Comparison of ENCODE assay signal across 1 cellular context in the genomic region with DNA sequence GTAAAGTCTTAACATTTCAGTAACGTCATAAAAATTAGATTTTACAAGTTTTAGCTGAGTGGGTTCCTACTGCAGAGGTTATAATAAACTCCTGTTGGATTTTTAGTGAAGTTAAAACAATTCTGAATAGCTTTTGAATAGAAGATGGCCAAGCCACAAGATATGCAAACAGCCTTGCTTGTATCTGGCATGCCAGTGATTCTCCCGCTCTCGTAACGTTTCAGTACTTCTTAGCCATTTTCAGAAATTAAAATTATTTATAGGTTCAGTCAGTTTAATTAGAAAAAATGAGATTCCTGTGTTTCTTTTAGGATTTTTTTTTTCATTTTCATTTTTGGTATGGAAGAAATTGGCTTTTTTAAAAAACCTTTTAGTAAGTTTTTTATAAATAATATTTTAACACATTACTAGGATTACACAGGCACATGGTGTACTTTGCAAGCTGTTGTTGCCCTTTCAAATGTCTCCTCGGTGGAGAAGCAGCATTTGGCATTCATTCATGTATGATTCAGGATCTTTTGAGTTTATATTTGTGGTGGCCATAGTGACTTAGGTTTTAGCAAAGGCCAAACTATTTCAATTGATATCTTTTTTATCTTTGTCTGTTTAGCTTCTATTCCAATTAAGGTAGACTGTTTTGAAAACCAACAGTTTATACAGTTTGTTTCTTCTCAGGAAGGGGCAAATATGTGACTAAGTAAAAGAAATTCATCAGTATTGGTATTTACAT.
TF ChIP-seq lines count a peak whose summit lies in the region.

No MANE protein-coding gene starts in this region.

TF ChIP-seq in WTC11, 78 proteins besides CTCF, POLR2A, EP300 and RAD21 (continued from another document):
- TF ChIP-seq, protein P1, sequence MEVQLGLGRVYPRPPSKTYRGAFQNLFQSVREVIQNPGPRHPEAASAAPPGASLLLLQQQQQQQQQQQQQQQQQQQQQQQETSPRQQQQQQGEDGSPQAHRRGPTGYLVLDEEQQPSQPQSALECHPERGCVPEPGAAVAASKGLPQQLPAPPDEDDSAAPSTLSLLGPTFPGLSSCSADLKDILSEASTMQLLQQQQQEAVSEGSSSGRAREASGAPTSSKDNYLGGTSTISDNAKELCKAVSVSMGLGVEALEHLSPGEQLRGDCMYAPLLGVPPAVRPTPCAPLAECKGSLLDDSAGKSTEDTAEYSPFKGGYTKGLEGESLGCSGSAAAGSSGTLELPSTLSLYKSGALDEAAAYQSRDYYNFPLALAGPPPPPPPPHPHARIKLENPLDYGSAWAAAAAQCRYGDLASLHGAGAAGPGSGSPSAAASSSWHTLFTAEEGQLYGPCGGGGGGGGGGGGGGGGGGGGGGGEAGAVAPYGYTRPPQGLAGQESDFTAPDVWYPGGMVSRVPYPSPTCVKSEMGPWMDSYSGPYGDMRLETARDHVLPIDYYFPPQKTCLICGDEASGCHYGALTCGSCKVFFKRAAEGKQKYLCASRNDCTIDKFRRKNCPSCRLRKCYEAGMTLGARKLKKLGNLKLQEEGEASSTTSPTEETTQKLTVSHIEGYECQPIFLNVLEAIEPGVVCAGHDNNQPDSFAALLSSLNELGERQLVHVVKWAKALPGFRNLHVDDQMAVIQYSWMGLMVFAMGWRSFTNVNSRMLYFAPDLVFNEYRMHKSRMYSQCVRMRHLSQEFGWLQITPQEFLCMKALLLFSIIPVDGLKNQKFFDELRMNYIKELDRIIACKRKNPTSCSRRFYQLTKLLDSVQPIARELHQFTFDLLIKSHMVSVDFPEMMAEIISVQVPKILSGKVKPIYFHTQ (CRISPR knock-in tag; IDR thresholded peaks at IDR 0.05): no peak
- TF ChIP-seq OVOL2 (CRISPR knock-in tag; IDR thresholded peaks at IDR 0.05; ENCODE audit: borderline replicate concordance) (no peak), GTF2I (CRISPR knock-in tag; conservative IDR thresholded peaks at IDR 0.05) (no peak), SMAD3 (CRISPR knock-in tag; IDR thresholded peaks at IDR 0.05; ENCODE audit: borderline replicate concordance) (no peak), GABPB1 (CRISPR knock-in tag; IDR thresholded peaks at IDR 0.05) (no peak), NFYB (CRISPR knock-in tag; conservative IDR thresholded peaks at IDR 0.05; ENCODE audit: low read depth) (no peak), HMGA2 (CRISPR knock-in tag; IDR thresholded peaks at IDR 0.05) (no peak), ZNF219 (CRISPR knock-in tag; IDR thresholded peaks at IDR 0.05; ENCODE audit: borderline replicate concordance) (no peak), FOXP1 (CRISPR knock-in tag; IDR thresholded peaks at IDR 0.05; ENCODE audit: borderline replicate concordance) (no peak), ZNF317 (CRISPR knock-in tag; IDR thresholded peaks at IDR 0.05; ENCODE audit: borderline replicate concordance, low read depth) (no peak), ZNF232 (CRISPR knock-in tag; IDR thresholded peaks at IDR 0.05) (no peak), NFATC4 (CRISPR knock-in tag; IDR thresholded peaks at IDR 0.05) (no peak), TEAD4 (CRISPR knock-in tag; IDR thresholded peaks at IDR 0.05) (no peak), JUN (CRISPR knock-in tag; IDR thresholded peaks at IDR 0.05) (no peak)
- TF ChIP-seq, protein P2, sequence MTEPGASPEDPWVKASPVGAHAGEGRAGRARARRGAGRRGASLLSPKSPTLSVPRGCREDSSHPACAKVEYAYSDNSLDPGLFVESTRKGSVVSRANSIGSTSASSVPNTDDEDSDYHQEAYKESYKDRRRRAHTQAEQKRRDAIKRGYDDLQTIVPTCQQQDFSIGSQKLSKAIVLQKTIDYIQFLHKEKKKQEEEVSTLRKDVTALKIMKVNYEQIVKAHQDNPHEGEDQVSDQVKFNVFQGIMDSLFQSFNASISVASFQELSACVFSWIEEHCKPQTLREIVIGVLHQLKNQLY (CRISPR knock-in tag; IDR thresholded peaks at IDR 0.05): no peak
- TF ChIP-seq, protein P3, sequence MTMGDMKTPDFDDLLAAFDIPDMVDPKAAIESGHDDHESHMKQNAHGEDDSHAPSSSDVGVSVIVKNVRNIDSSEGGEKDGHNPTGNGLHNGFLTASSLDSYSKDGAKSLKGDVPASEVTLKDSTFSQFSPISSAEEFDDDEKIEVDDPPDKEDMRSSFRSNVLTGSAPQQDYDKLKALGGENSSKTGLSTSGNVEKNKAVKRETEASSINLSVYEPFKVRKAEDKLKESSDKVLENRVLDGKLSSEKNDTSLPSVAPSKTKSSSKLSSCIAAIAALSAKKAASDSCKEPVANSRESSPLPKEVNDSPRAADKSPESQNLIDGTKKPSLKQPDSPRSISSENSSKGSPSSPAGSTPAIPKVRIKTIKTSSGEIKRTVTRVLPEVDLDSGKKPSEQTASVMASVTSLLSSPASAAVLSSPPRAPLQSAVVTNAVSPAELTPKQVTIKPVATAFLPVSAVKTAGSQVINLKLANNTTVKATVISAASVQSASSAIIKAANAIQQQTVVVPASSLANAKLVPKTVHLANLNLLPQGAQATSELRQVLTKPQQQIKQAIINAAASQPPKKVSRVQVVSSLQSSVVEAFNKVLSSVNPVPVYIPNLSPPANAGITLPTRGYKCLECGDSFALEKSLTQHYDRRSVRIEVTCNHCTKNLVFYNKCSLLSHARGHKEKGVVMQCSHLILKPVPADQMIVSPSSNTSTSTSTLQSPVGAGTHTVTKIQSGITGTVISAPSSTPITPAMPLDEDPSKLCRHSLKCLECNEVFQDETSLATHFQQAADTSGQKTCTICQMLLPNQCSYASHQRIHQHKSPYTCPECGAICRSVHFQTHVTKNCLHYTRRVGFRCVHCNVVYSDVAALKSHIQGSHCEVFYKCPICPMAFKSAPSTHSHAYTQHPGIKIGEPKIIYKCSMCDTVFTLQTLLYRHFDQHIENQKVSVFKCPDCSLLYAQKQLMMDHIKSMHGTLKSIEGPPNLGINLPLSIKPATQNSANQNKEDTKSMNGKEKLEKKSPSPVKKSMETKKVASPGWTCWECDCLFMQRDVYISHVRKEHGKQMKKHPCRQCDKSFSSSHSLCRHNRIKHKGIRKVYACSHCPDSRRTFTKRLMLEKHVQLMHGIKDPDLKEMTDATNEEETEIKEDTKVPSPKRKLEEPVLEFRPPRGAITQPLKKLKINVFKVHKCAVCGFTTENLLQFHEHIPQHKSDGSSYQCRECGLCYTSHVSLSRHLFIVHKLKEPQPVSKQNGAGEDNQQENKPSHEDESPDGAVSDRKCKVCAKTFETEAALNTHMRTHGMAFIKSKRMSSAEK (CRISPR knock-in tag; IDR thresholded peaks at IDR 0.05; ENCODE audit: borderline replicate concordance): no peak
- TF ChIP-seq, protein P4, sequence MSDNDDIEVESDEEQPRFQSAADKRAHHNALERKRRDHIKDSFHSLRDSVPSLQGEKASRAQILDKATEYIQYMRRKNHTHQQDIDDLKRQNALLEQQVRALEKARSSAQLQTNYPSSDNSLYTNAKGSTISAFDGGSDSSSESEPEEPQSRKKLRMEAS (CRISPR knock-in tag; IDR thresholded peaks at IDR 0.05): no peak
- TF ChIP-seq, protein P5, sequence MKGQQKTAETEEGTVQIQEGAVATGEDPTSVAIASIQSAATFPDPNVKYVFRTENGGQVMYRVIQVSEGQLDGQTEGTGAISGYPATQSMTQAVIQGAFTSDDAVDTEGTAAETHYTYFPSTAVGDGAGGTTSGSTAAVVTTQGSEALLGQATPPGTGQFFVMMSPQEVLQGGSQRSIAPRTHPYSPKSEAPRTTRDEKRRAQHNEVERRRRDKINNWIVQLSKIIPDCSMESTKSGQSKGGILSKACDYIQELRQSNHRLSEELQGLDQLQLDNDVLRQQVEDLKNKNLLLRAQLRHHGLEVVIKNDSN (CRISPR knock-in tag; IDR thresholded peaks at IDR 0.05): no peak
- TF ChIP-seq, protein P6, sequence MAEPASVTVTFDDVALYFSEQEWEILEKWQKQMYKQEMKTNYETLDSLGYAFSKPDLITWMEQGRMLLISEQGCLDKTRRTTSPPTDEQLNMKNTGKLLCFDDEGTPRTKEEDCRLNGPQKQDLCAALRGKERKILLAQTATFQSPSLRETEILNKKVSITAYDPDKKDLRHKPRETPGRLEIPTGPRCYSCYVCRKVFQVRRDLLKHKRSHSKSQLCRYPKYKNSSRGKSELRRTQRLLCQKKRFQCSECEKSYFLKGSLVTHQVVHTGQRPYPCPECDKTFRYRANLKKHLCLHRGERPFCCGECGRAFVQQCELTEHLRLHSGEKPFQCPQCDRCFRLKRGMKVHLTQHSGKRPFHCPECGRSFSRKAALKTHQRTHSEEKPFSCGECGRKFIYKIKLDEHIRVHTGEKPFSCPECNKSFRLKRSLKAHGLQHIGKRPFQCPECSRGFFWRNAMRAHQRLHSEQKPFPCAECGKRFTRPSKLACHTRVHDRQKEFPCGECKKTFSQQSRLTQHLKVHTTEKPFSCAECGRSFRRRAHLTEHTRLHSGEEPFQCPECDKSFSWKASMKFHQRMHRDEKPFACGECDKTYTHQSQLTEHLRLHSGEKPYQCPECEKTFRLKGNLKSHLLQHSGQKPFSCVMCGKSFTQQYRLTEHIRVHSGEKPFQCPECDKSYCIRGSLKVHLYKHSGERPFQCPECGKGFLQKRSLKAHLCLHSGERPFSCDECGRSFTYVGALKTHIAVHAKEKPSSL (CRISPR knock-in tag; conservative IDR thresholded peaks at IDR 0.05): no peak
TF ChIP-seq in WTC11: peak in this region for 0.
